Comparison of ENCODE assay signal across 1 cellular context in genomic region chr1:184386271-184387068, GRCh38.
TF ChIP-seq lines count a peak whose summit lies in the region.

Gene C1orf21, plus strand, starts transcription at chr1:184387029. Its CDS starts 90,481 bp downstream, at chr1:184477510.

TF ChIP-seq in HCT116, 20 proteins besides CTCF, POLR2A, EP300 and RAD21 (continued from another document):
- TF ChIP-seq, protein P1, sequence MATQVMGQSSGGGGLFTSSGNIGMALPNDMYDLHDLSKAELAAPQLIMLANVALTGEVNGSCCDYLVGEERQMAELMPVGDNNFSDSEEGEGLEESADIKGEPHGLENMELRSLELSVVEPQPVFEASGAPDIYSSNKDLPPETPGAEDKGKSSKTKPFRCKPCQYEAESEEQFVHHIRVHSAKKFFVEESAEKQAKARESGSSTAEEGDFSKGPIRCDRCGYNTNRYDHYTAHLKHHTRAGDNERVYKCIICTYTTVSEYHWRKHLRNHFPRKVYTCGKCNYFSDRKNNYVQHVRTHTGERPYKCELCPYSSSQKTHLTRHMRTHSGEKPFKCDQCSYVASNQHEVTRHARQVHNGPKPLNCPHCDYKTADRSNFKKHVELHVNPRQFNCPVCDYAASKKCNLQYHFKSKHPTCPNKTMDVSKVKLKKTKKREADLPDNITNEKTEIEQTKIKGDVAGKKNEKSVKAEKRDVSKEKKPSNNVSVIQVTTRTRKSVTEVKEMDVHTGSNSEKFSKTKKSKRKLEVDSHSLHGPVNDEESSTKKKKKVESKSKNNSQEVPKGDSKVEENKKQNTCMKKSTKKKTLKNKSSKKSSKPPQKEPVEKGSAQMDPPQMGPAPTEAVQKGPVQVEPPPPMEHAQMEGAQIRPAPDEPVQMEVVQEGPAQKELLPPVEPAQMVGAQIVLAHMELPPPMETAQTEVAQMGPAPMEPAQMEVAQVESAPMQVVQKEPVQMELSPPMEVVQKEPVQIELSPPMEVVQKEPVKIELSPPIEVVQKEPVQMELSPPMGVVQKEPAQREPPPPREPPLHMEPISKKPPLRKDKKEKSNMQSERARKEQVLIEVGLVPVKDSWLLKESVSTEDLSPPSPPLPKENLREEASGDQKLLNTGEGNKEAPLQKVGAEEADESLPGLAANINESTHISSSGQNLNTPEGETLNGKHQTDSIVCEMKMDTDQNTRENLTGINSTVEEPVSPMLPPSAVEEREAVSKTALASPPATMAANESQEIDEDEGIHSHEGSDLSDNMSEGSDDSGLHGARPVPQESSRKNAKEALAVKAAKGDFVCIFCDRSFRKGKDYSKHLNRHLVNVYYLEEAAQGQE (IDR thresholded peaks at IDR 0.05; ENCODE audit: low read depth), result no peak
- TF ChIP-seq EGR1 (IDR thresholded peaks at IDR 0.05; ENCODE audit: low read depth), result no peak
